Comparison of ENCODE assay signal across 15 cellular contexts in the genomic region with DNA sequence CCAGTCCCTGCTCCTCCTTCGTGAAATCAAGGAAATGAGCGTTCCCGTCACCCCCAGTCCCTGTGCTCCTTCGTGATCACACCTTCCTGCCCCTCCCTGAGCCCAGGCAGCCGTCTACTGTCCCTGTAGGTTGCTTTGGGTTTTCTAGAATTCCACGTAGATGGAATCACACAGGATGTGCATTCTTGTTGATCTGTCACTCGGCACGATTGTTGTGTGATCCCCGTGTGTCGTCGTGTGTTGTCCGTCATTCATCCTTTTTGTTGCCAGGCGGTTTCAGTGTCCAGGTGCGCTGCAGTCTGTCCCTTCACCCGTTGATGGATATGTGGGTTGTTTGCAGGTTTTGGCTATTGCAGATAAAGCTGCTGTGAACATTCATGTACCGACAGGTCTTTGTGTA. TPM values are rescaled to one million over a fixed set of nuclear protein-coding genes. Genes with fewer than 3 reads are reported as not detected.
"Had no signal": no experiment of that assay in that cellular context is flagged by ENCODE, and none has a peak within 500 bp of the region (broad histone marks: within the 10 kb centered on the region; RNA-seq: fewer than 3 reads in every experiment).

No MANE protein-coding gene starts in this region.

- H3K36me3 ChIP-seq: uterus had no signal

- H3K4me1 ChIP-seq: psoas muscle, right lobe of liver, uterus had no signal

- H3K27ac Mint-ChIP-seq: activated CD8-positive, alpha-beta T cell treated with anti-CD3 and anti-CD28 coated beads, Interleukin-2, amount 10 ng/mL, durations not matched to agents 7 days and 5 days; nephron had no signal

- DNase-seq: activated CD4-positive, alpha-beta T cell treated with anti-CD3 and anti-CD28 coated beads for 48 hours; activated CD8-positive, alpha-beta memory T cell treated with anti-CD3 and anti-CD28 coated beads, Interleukin-2, amount 50 U/mL, for 48 hours; activated CD8-positive, alpha-beta T cell treated with anti-CD3 and anti-CD28 coated beads, Interleukin-2, amount 10 ng/mL, durations not matched to agents 7 days and 5 days; activated naive CD4-positive, alpha-beta T cell; left lung; occipital lobe; psoas muscle; uterus had no signal

- H3K4me3 Mint-ChIP-seq: activated CD8-positive, alpha-beta T cell treated with anti-CD3 and anti-CD28 coated beads, Interleukin-2, amount 10 ng/mL, durations not matched to agents 7 days and 5 days; nephron had no signal

- H3K27ac ChIP-seq: hepatocyte, left lung, psoas muscle, right lobe of liver, uterus had no signal

- H3K27me3 ChIP-seq: hepatocyte, left lung, right lobe of liver, uterus had no signal

- H3K4me3 ChIP-seq: hepatocyte, left lung, psoas muscle, right lobe of liver, smooth muscle cell, uterus had no signal

- H3K9me3 ChIP-seq: left lung, psoas muscle, right lobe of liver, uterus had no signal

- H3K4me1 Mint-ChIP-seq: nephron had no signal

- ATAC-seq: activated CD8-positive, alpha-beta T cell treated with anti-CD3 and anti-CD28 coated beads, Interleukin-2, amount 10 ng/mL, durations not matched to agents 7 days and 5 days; esophagus mucosa; left lung; psoas muscle; right lobe of liver; SK-N-SH treated with all-trans-retinoic acid at 6 μM for 48 hours had no signal

RNA-seq across cellular contexts. Expression of a gene that starts 21.1 kb away (rescaled TPM):
- total RNA-seq: activated CD8-positive, alpha-beta T cell treated with anti-CD3 and anti-CD28 coated beads, Interleukin-2, amount 10 ng/mL, durations not matched to agents 7 days and 5 days; psoas muscle; T-helper 1 cell treated with Interleukin-12 subunit alpha and Interleukin-12 subunit beta and Interleukin-4 antibody, amounts not matched to agents 30 ng/mL and 1 ng/mL, for 36 hours had no signal
